In genomic region chr4:3859571-3859970, GRCh38 we compare ENCODE assay signal across 25 cellular contexts.
"Had no signal": no experiment of that assay in that cellular context is flagged by ENCODE, and none has a peak within 500 bp of the region (broad histone marks: within the 10 kb centered on the region; RNA-seq: fewer than 3 reads in every experiment).

No MANE protein-coding gene starts in this region.

- H3K36me3 Mint-ChIP-seq: memory B cell; naive thymus-derived CD4-positive, alpha-beta T cell had no signal

- DNase-seq: colonic mucosa; cortex of kidney; effector CD8-positive, alpha-beta T cell; effector memory CD8-positive, alpha-beta T cell; endodermal cell; erythroblast; esophagus squamous epithelium; foreskin fibroblast; foreskin melanocyte; gastrocnemius medialis; glutamatergic neuron; head of caudate nucleus; heart right ventricle; hippocampal formation; kidney glomerular epithelial cell; mammary epithelial cell; mesendoderm; midbrain; naive thymus-derived CD4-positive, alpha-beta T cell had no signal

- H3K9me3 ChIP-seq: colonic mucosa, esophagus squamous epithelium, gastrocnemius medialis, heart right ventricle, left lung had no signal

- H3K27me3 ChIP-seq: colonic mucosa had no signal

- H3K4me3 Mint-ChIP-seq: dendritic cell treated with granulocyte-macrophage colony-stimulating factor and Interleukin-4, amounts not matched to agents 40 ng/mL and 50 ng/mL, for 4 days; effector memory CD8-positive, alpha-beta T cell; endodermal cell; memory B cell; naive thymus-derived CD4-positive, alpha-beta T cell had no signal

- ATAC-seq: effector memory CD8-positive, alpha-beta T cell; esophagus mucosa; gastrocnemius medialis; heart right ventricle; left lung had no signal

- H3K36me3 ChIP-seq: colonic mucosa, esophagus squamous epithelium, gastrocnemius medialis, heart right ventricle, left lung had no signal

- H3K9me3 Mint-ChIP-seq: dendritic cell treated with granulocyte-macrophage colony-stimulating factor and Interleukin-4, amounts not matched to agents 40 ng/mL and 50 ng/mL, for 4 days; effector memory CD8-positive, alpha-beta T cell; endodermal cell; memory B cell; naive thymus-derived CD4-positive, alpha-beta T cell had no signal

- H3K4me1 Mint-ChIP-seq: memory B cell; naive thymus-derived CD4-positive, alpha-beta T cell had no signal

- H3K27ac ChIP-seq: colonic mucosa, epithelial cell of prostate, esophagus squamous epithelium, gastrocnemius medialis, heart right ventricle, left lung had no signal

- H3K27ac Mint-ChIP-seq: dendritic cell treated with granulocyte-macrophage colony-stimulating factor and Interleukin-4, amounts not matched to agents 40 ng/mL and 50 ng/mL, for 4 days; effector memory CD8-positive, alpha-beta T cell; endodermal cell; memory B cell; naive thymus-derived CD4-positive, alpha-beta T cell had no signal

- H3K4me1 ChIP-seq: colonic mucosa, gastrocnemius medialis, left lung had no signal

- H3K4me3 ChIP-seq: colonic mucosa, esophagus squamous epithelium, gastrocnemius medialis, heart right ventricle, left lung, lung had no signal
